Comparison of ENCODE assay signal across 14 cellular contexts in genomic region chr12:77980782-77981181, GRCh38.
"Had no signal": no experiment of that assay in that cellular context is flagged by ENCODE, and none has a peak within 500 bp of the region (broad histone marks: within the 10 kb centered on the region; RNA-seq: fewer than 3 reads in every experiment).

No MANE protein-coding gene starts in this region.

- H3K36me3 ChIP-seq: stomach, thoracic aorta, WERI-Rb-1 had no signal

- H3K4me3 ChIP-seq: stomach, thoracic aorta had no signal

- H3K4me1 ChIP-seq: stomach had no signal

- H3K27me3 ChIP-seq: stomach had no signal

- H3K9me3 ChIP-seq: stomach, thoracic aorta had no signal

- H3K27ac ChIP-seq: epithelial cell of prostate, stomach, thoracic aorta, WERI-Rb-1 had no signal

- DNase-seq: activated CD4-positive, alpha-beta memory T cell treated with anti-CD3 and anti-CD28 coated beads, Interleukin-2, amount 10 ng/mL, durations not matched to agents 7 days and 5 days; activated CD4-positive, alpha-beta T cell treated with anti-CD3 and anti-CD28 coated beads for 36 hours; activated gamma-delta T cell; activated T-cell treated with anti-CD3 and anti-CD28 coated beads, Interleukin-2, amount 50 U/mL, for 48 hours; cortex of kidney; effector CD8-positive, alpha-beta T cell; foreskin melanocyte; head of caudate nucleus; stimulated activated CD4-positive, alpha-beta T cell treated with anti-CD3 and anti-CD28 coated beads, Interleukin-15, amount 100 ng/mL, for 24 hours; stomach; T-helper 1 cell; WERI-Rb-1 had no signal

- ATAC-seq: activated CD4-positive, alpha-beta T cell treated with anti-CD3 and anti-CD28 coated beads for 36 hours had no signal
